In the genomic region with DNA sequence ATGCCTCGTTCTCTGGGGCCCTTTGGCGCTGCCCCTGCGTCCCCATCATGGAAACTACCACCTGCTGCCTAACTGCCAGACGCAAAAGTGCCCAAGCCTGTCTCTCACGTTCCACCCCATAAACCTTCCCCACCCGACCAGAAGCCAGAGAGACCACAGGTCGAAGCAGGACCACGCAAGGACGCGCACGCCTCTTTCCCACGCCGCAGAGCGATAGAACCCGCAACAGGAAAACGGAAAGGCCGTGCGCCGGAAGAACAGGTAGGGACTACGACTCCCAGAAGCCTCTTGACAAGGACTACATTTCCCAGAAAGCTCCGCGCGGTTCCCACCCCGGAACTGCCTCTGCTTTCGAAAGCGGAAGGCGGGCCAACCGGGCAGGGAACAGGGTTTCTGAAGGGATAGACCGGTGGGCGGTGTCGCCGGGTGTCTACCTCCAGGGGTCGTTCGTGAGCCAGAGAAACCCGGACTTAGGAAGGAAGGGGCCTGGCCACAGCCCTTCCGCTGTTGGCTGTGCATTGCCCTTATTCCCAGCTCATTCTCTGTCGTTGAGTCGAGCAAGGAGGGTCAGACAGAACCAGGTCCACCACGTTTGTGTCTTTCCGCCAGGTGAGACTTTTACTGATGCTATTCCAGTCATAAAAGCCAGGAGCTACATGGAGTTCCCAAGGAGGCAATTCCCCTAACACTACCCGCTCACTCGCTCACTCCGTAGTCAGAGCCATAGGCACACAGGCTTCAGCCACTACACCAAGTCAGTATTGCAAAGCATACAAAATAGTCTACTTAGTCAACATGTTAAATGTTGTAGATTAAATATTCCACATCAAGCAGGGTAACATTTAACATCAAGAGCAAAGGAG, we compare ENCODE assay signal across 8 cellular contexts. TPM values are rescaled to one million over a fixed set of nuclear protein-coding genes. Genes with fewer than 3 reads are reported as not detected.
DNase-seq lines count a peak whose midpoint lies in the region; ATAC-seq and TF ChIP-seq lines count a peak whose summit lies in the region.

No MANE protein-coding gene starts in this region.

- H3K36me3 Mint-ChIP-seq in activated T-helper 1 cell treated with anti-CD3 and anti-CD28 coated beads, Interleukin-12 subunit alpha, Interleukin-12 subunit beta, Interleukin-2, Interleukin-4 antibody, amounts not matched to agents 30 ng/mL and 10 ng/mL and 1 ng/mL, durations not matched to agents 14 hours and 24 hours and 36 hours (ENCODE audit: low read depth), result peaks cover 8% of the 10 kb centered on the region
- no peaks in the 10 kb centered on the region for H3K36me3 Mint-ChIP-seq in naive thymus-derived CD8-positive, alpha-beta T cell

- H4K20me1 ChIP-seq in fibroblast of lung (ENCODE audit: control insufficient read depth, extremely low read depth, insufficient read depth, low read length), result no peaks in the 10 kb centered on the region

- ATAC-seq in GM21786 (IDR thresholded peaks at IDR 0.05; ENCODE audit: unreplicated experiment), result peak; percentile 99
- ATAC-seq in naive thymus-derived CD8-positive, alpha-beta T cell, result peak; percentile 90 to 91

- H3K9me3 Mint-ChIP-seq in activated T-helper 1 cell treated with anti-CD3 and anti-CD28 coated beads, Interleukin-12 subunit alpha, Interleukin-12 subunit beta, Interleukin-2, Interleukin-4 antibody, amounts not matched to agents 30 ng/mL and 10 ng/mL and 1 ng/mL, durations not matched to agents 14 hours and 24 hours and 36 hours, result no peaks in the 10 kb centered on the region
- no peaks in the 10 kb centered on the region for H3K9me3 Mint-ChIP-seq in naive thymus-derived CD8-positive, alpha-beta T cell

- H3K4me3 Mint-ChIP-seq in activated T-helper 1 cell treated with anti-CD3 and anti-CD28 coated beads, Interleukin-12 subunit alpha, Interleukin-12 subunit beta, Interleukin-2, Interleukin-4 antibody, amounts not matched to agents 30 ng/mL and 10 ng/mL and 1 ng/mL, durations not matched to agents 14 hours and 24 hours and 36 hours, result peak overlapping the region; percentile 95
- peak overlapping the region; percentile 96 to 99 (median 98) for H3K4me3 Mint-ChIP-seq in naive thymus-derived CD8-positive, alpha-beta T cell

- peak; percentile 99 for DNase-seq in Daoy (ENCODE audit: low read depth)
- peak; percentile 98 to 100 (median 98) for DNase-seq in Peyer's patch
- peak; percentile 97 for DNase-seq in activated T-helper 1 cell treated with anti-CD3 and anti-CD28 coated beads, Interleukin-12 subunit alpha, Interleukin-12 subunit beta, Interleukin-2, Interleukin-4 antibody, amounts not matched to agents 30 ng/mL and 10 ng/mL and 1 ng/mL, durations not matched to agents 14 hours and 24 hours and 36 hours (ENCODE audit: low spot score)
- DNase-seq in fibroblast of lung (ENCODE audit: low read depth in 2 of 2), result peak; percentile 96 to 98
- peak; percentile 90 to 99 (median 97) for DNase-seq in naive thymus-derived CD8-positive, alpha-beta T cell
- DNase-seq in stimulated activated naive CD4-positive, alpha-beta T cell (lab: John Stamatoyannopoulos, UW), result peak; percentile 92 to 97 (median 96)

- POLR2A ChIA-PET in naive thymus-derived CD8-positive, alpha-beta T cell (lab: Charles Lee), result interaction anchor here (0.6 to 3.2 kb wide), 23 partner anchors 9 to 735 kb away, joined by 3 to 25 read pairs (median 5); partner anchors contain the start of gene PXYLP1

- TF ChIP-seq CTCF in Peyer's patch (IDR thresholded peaks at IDR 0.05) (peak; percentile 64 to 94 (median 84)), fibroblast of lung (conservative IDR thresholded peaks at IDR 0.05 in 1 of 2, IDR thresholded peaks at IDR 0.05 in 1 of 2; ENCODE audit: low read depth in 1 of 2, low read length in 2 of 2) (peak; percentile 58 to 72)

- H3K36me3 ChIP-seq in KOPT-K1 (ENCODE audit: insufficient read depth, low read length) (no peaks in the 10 kb centered on the region), Peyer's patch (no peaks in the 10 kb centered on the region), fibroblast of lung (ENCODE audit: control insufficient read depth, insufficient read depth, low read length) (no peaks in the 10 kb centered on the region)

- H3K4me2 ChIP-seq in fibroblast of lung (ENCODE audit: extremely low read depth, insufficient read depth, low read length), result peak overlapping the region; percentile 85

- H3K27me3 Mint-ChIP-seq in activated T-helper 1 cell treated with anti-CD3 and anti-CD28 coated beads, Interleukin-12 subunit alpha, Interleukin-12 subunit beta, Interleukin-2, Interleukin-4 antibody, amounts not matched to agents 30 ng/mL and 10 ng/mL and 1 ng/mL, durations not matched to agents 14 hours and 24 hours and 36 hours (ENCODE audit: insufficient read depth), result no peaks in the 10 kb centered on the region
- H3K27me3 Mint-ChIP-seq in naive thymus-derived CD8-positive, alpha-beta T cell, result no peaks in the 10 kb centered on the region

- peak overlapping the region; percentile 90 for H2AFZ ChIP-seq in fibroblast of lung (ENCODE audit: low read length)

- peaks cover 51% of the 10 kb centered on the region for H3K4me1 Mint-ChIP-seq in activated T-helper 1 cell treated with anti-CD3 and anti-CD28 coated beads, Interleukin-12 subunit alpha, Interleukin-12 subunit beta, Interleukin-2, Interleukin-4 antibody, amounts not matched to agents 30 ng/mL and 10 ng/mL and 1 ng/mL, durations not matched to agents 14 hours and 24 hours and 36 hours (ENCODE audit: low read depth)
- H3K4me1 Mint-ChIP-seq in naive thymus-derived CD8-positive, alpha-beta T cell, result peaks cover 24 to 66% (median 56%) of the 10 kb centered on the region in 4 donors

- intact Hi-C loops in activated T-helper 1 cell treated with anti-CD3 and anti-CD28 coated beads, Interleukin-12 subunit alpha, Interleukin-12 subunit beta, Interleukin-2, Interleukin-4 antibody, amounts not matched to agents 30 ng/mL and 10 ng/mL and 1 ng/mL, durations not matched to agents 14 hours and 24 hours and 36 hours (cut with micrococcal nuclease), result loop anchor here (1.0 to 5.0 kb wide), 17 partner anchors 8 to 1690 kb away; partner anchors contain the start of genes ATR, PXYLP1, RNF7 and U2SURP

- H3K27me3 ChIP-seq in Peyer's patch, result no peaks in the 10 kb centered on the region
- no peaks in the 10 kb centered on the region for H3K27me3 ChIP-seq in fibroblast of lung (ENCODE audit: control insufficient read depth, insufficient read depth, low read length)

- no peaks in the 10 kb centered on the region for H3K9me3 ChIP-seq in KOPT-K1 (ENCODE audit: insufficient read depth, low read length, poor library complexity, severe bottlenecking)
- H3K9me3 ChIP-seq in Peyer's patch, result no peaks in the 10 kb centered on the region
- H3K9me3 ChIP-seq in fibroblast of lung (ENCODE audit: control insufficient read depth, insufficient read depth, low read depth, low read length), result no peaks in the 10 kb centered on the region

- peak overlapping the region; percentile 84 for H3K27ac ChIP-seq in KOPT-K1 (ENCODE audit: low read depth, low read length, poor library complexity, severe bottlenecking)
- H3K27ac ChIP-seq in Peyer's patch, result peak overlapping the region; percentile 72 to 81 (median 79)
- H3K27ac ChIP-seq in fibroblast of lung (ENCODE audit: insufficient read depth, low read length), result peak overlapping the region; percentile 58

- TF ChIP-seq POLR2A in Peyer's patch (IDR thresholded peaks at IDR 0.05), result peak; percentile 28 to 58

- peak overlapping the region; percentile 58 for H3K9ac ChIP-seq in fibroblast of lung (ENCODE audit: insufficient read depth, low read length)

- H3K4me1 ChIP-seq in Peyer's patch, result peaks cover 0 to 12% (median 0%) of the 10 kb centered on the region in 4 donors
- peaks cover under 1% of the 10 kb centered on the region for H3K4me1 ChIP-seq in fibroblast of lung (ENCODE audit: control insufficient read depth, extremely low read depth, insufficient read depth, low read length)

- no peaks in the 10 kb centered on the region for H3K79me2 ChIP-seq in fibroblast of lung (ENCODE audit: control insufficient read depth, insufficient read depth, low read length)

- peak overlapping the region; percentile 53 to 79 (median 58) for H3K4me3 ChIP-seq in Peyer's patch
- peak overlapping the region; percentile 49 to 86 (median 70) for H3K4me3 ChIP-seq in fibroblast of lung (replicated peaks in 1 of 4; ENCODE audit: control extremely low read depth in 1 of 4, insufficient read depth in 1 of 4, low read depth in 3 of 4, low read length in 4 of 4)

- peak overlapping the region; percentile 98 for H3K27ac Mint-ChIP-seq in activated T-helper 1 cell treated with anti-CD3 and anti-CD28 coated beads, Interleukin-12 subunit alpha, Interleukin-12 subunit beta, Interleukin-2, Interleukin-4 antibody, amounts not matched to agents 30 ng/mL and 10 ng/mL and 1 ng/mL, durations not matched to agents 14 hours and 24 hours and 36 hours
- H3K27ac Mint-ChIP-seq in naive thymus-derived CD8-positive, alpha-beta T cell, result peak overlapping the region; percentile 95 to 99 (median 98)

RNA-seq across cellular contexts. Expression of gene ZBTB38, which starts 56.6 kb away (rescaled TPM):
- total RNA-seq in Daoy (2014; rRNA removed; shearing (Covaris generic)), result 45.6 and 55.6 TPM in 2 replicates
- total RNA-seq in Peyer's patch (100 to 1,000 TPM; 168 to 254 (median 184) TPM), fibroblast of lung (142 and 191 TPM in 2 replicates)
- total RNA-seq in activated T-helper 1 cell treated with anti-CD3 and anti-CD28 coated beads, Interleukin-12 subunit alpha, Interleukin-12 subunit beta, Interleukin-2, Interleukin-4 antibody, amounts not matched to agents 30 ng/mL and 10 ng/mL and 1 ng/mL, durations not matched to agents 14 hours and 24 hours and 36 hours, result 20.0 and 21.0 TPM in 2 replicates
- 64.0 and 96.0 TPM in 2 replicates for polyA plus RNA-seq in fibroblast of lung
- polyA plus RNA-seq in fibroblast of lung (2012), result 41.3 and 85.4 TPM in 2 replicates
- polyA minus RNA-seq in fibroblast of lung (ENCODE audit: low replicate concordance), result 105 and 128 TPM in 2 replicates
- 10 to 100 TPM; 48.3 to 49.7 TPM for total RNA-seq in naive thymus-derived CD8-positive, alpha-beta T cell
- 100 to 1,000 TPM in 1 of 3 donors, 10 to 100 TPM in 2; 56.5 to 118 (median 60.8) TPM for polyA plus RNA-seq in naive thymus-derived CD8-positive, alpha-beta T cell

Comparison
In these comparisons a context has a peak if more than half of its experiments do, and no peak if none do; other contexts are left out.
1. Peak in every context shown above with its lines: DNase-seq, ATAC-seq, H3K4me3 ChIP-seq and H3K27ac ChIP-seq.